15 cellular contexts compared by ENCODE assay signal in genomic region chr13:40987606-40988280, GRCh38. TPM values are rescaled to one million over a fixed set of nuclear protein-coding genes. Genes with fewer than 3 reads are reported as not detected.
DNase-seq lines count a peak whose midpoint lies in the region; ATAC-seq, FAIRE-seq and TF ChIP-seq lines count a peak whose summit lies in the region.
"Had no signal": no experiment of that assay in that cellular context is flagged by ENCODE, and none has a peak within 500 bp of the region (broad histone marks: within the 10 kb centered on the region; RNA-seq: fewer than 3 reads in every experiment).

No MANE protein-coding gene starts in this region.

- no peaks in the 10 kb centered on the region for H3K9me3 ChIP-seq in MM.1S (replicated peaks; ENCODE audit: insufficient read depth, low read length)
- no peaks in the 10 kb centered on the region; the same call in 1 of the 3 replicates for H3K9me3 ChIP-seq in GM12878 (replicated peaks; ENCODE audit: control insufficient read depth, insufficient read depth, low read length)
- H3K9me3 ChIP-seq in smooth muscle cell (replicated peaks; ENCODE audit: low read depth), result no peaks in the 10 kb centered on the region
- H3K9me3 ChIP-seq: left lung, spleen had no signal

- ATAC-seq in activated CD8-positive, alpha-beta memory T cell treated with anti-CD3 and anti-CD28 coated beads, Interleukin-2, amount 10 ng/mL, durations not matched to agents 7 days and 5 days, result no peak
- ATAC-seq in GM12878 (no peak), GM21723 (IDR thresholded peaks at IDR 0.05; ENCODE audit: unreplicated experiment) (no peak), GM19455 (IDR thresholded peaks at IDR 0.05; ENCODE audit: unreplicated experiment) (no peak)
- ATAC-seq: left lung had no signal

- no peaks in the 10 kb centered on the region for H4K20me1 ChIP-seq in MM.1S (ENCODE audit: insufficient read depth, low read length)
- no peaks in the 10 kb centered on the region for H4K20me1 ChIP-seq in GM12878 (ENCODE audit: control insufficient read depth, insufficient read depth)
- peaks cover 51% of the 10 kb centered on the region for H4K20me1 ChIP-seq in smooth muscle cell (ENCODE audit: low read depth)

- H3K4me2 ChIP-seq in MM.1S (ENCODE audit: low read depth, low read length), result peak overlapping the region; percentile 21; the same call in 1 of the 2 replicates
- peak overlapping the region; percentile 55 for H3K4me2 ChIP-seq in GM12878 (ENCODE audit: control insufficient read depth, insufficient read depth)
- no peak overlapping the region for H3K4me2 ChIP-seq in smooth muscle cell

- no peaks in the 10 kb centered on the region for H3K27me3 Mint-ChIP-seq in activated CD8-positive, alpha-beta memory T cell treated with anti-CD3 and anti-CD28 coated beads, Interleukin-2, amount 10 ng/mL, durations not matched to agents 7 days and 5 days

- H3K9me2 ChIP-seq in MM.1S (replicated peaks; ENCODE audit: insufficient read depth, low read length), result no peaks in the 10 kb centered on the region

- no peaks in the 10 kb centered on the region for H3K9me3 Mint-ChIP-seq in activated CD8-positive, alpha-beta memory T cell treated with anti-CD3 and anti-CD28 coated beads, Interleukin-2, amount 10 ng/mL, durations not matched to agents 7 days and 5 days (ENCODE audit: low read depth)

- H3K4me3 ChIP-seq in MM.1S (ENCODE audit: low read length), result no peak overlapping the region
- no peak overlapping the region for H3K4me3 ChIP-seq in GM12878
- H3K4me3 ChIP-seq in smooth muscle cell, result no peak overlapping the region
- H3K4me3 ChIP-seq: left lung, spleen had no signal

- H3K9ac ChIP-seq in MM.1S (ENCODE audit: low read length) (no peak overlapping the region), GM12878 (ENCODE audit: control insufficient read depth, insufficient read depth, low read length) (no peak overlapping the region), smooth muscle cell (ENCODE audit: low read depth) (no peak overlapping the region)

- SMC1A ChIA-PET in GM12878 (lab: Charles Lee; ENCODE audit: uncharacterized antibody, unreplicated experiment), result interaction anchor here (1.1 to 16.0 kb wide), 6 partner anchors 14 to 212 kb away, joined by 3 to 308 read pairs (median 19); partner anchors contain the start of gene ELF1

- CTCF ChIA-PET in activated CD8-positive, alpha-beta memory T cell treated with anti-CD3 and anti-CD28 coated beads, Interleukin-2, amount 10 ng/mL, durations not matched to agents 7 days and 5 days (lab: Charles Lee), result interaction anchor here (0.6 to 2.5 kb wide), 3 partner anchors 13 to 747 kb away, joined by 3 to 10 read pairs (median 4); no protein-coding TSS in a partner anchor
- CTCF ChIA-PET in GM12878 (lab: Yijun Ruan, JAX), result interaction anchor here (0.6 to 13.8 kb wide), 5 partner anchors 9 to 211 kb away, joined by 3 to 160 read pairs (median 3); no protein-coding TSS in a partner anchor

- WGBS in GM12878 (ENCODE audit: insufficient coverage, insufficient replicate concordance, low lambda C conversion rate, missing lambda C conversion rate), result 17% methylated on average over 2 of the region's 2 CpGs
- WGBS in smooth muscle cell (ENCODE audit: low lambda C conversion rate), result 75% methylated on average over 2 of the region's 2 CpGs

- H3K4me1 Mint-ChIP-seq in activated CD8-positive, alpha-beta memory T cell treated with anti-CD3 and anti-CD28 coated beads, Interleukin-2, amount 10 ng/mL, durations not matched to agents 7 days and 5 days, result peaks cover 63% of the 10 kb centered on the region

- TF ChIP-seq EP300 in GM12878 (IDR thresholded peaks at IDR 0.05; ENCODE audit: borderline replicate concordance in 1 of 2, control insufficient read depth in 1 of 2, low read depth in 2 of 2, low read length in 2 of 2), result no peak

- H3K36me3 Mint-ChIP-seq in activated CD8-positive, alpha-beta memory T cell treated with anti-CD3 and anti-CD28 coated beads, Interleukin-2, amount 10 ng/mL, durations not matched to agents 7 days and 5 days, result peaks cover 22% of the 10 kb centered on the region

- peak overlapping the region; percentile 42 for H3K27ac Mint-ChIP-seq in activated CD8-positive, alpha-beta memory T cell treated with anti-CD3 and anti-CD28 coated beads, Interleukin-2, amount 10 ng/mL, durations not matched to agents 7 days and 5 days

- H3K27ac ChIP-seq in MM.1S (ENCODE audit: low read length) (peak overlapping the region; percentile 21; the same call in 1 of the 2 replicates), GM12878 (ENCODE audit: control insufficient read depth, insufficient read depth) (peak overlapping the region; percentile 55; the same call in 1 of the 2 replicates), smooth muscle cell (ENCODE audit: low read depth) (peak overlapping the region; percentile 25)

- no peak for TF ChIP-seq CTCF in MM.1S (IDR thresholded peaks at IDR 0.05; ENCODE audit: low read length)
- TF ChIP-seq CTCF in GM12878 (IDR thresholded peaks at IDR 0.05 in 2 of 3, conservative IDR thresholded peaks at IDR 0.05 in 1 of 3; ENCODE audit: control insufficient read depth in 2 of 3, extremely low read depth in 1 of 3, insufficient read depth in 1 of 3, low read depth in 3 of 3, low read length in 3 of 3), result no peak
- no peak for TF ChIP-seq CTCF in smooth muscle cell (IDR thresholded peaks at IDR 0.05; ENCODE audit: borderline replicate concordance, insufficient read depth, poor library complexity, severe bottlenecking)

- in situ Hi-C loops in GM12878 (cut with MboI), result no loop called here

- TF ChIP-seq POLR2A in GM12878 (IDR thresholded peaks at IDR 0.05; ENCODE audit: low read depth, low read length), result no peak

- intact Hi-C loops in GM12878 (cut with micrococcal nuclease; ENCODE audit: unreplicated experiment), result loop anchor here (10.0 kb wide), 1 partner anchor 1287 kb away; the partner anchor contains the start of gene AKAP11

- TF ChIP-seq RAD21 in GM12878 (IDR thresholded peaks at IDR 0.05; ENCODE audit: insufficient read depth, low read depth, low read length), result no peak

- no TSS peak for BruUV-seq in GM12878 (replicated peaks; lab: Mats Ljungman, UMichigan)

- no peak for DNase-seq in activated CD8-positive, alpha-beta memory T cell treated with anti-CD3 and anti-CD28 coated beads, Interleukin-2, amount 10 ng/mL, durations not matched to agents 7 days and 5 days
- no peak for DNase-seq in activated CD8-positive, alpha-beta memory T cell treated with anti-CD3 and anti-CD28 coated beads, Interleukin-2, amount 50 U/mL, for 48 hours
- DNase-seq in MM.1S (no peak), GM12878 (ENCODE audit: low read depth, low spot score) (no peak), smooth muscle cell (lab: John Stamatoyannopoulos, UW; ENCODE audit: unreplicated experiment) (no peak), NCI-H187 treated with DMSO at 0.1 percent for 48 hours (lab: John Stamatoyannopoulos, UW) (no peak)
- DNase-seq: KG1, nucleus accumbens, OCI-M1, spleen had no signal

- H3K79me2 ChIP-seq in MM.1S (ENCODE audit: low read length) (peaks cover 91% of the 10 kb centered on the region), GM12878 (ENCODE audit: control insufficient read depth, insufficient read depth, low read length) (peaks cover 99% of the 10 kb centered on the region), smooth muscle cell (ENCODE audit: low read depth) (peaks cover 93% of the 10 kb centered on the region)

- H3K36me3 ChIP-seq in MM.1S (replicated peaks; ENCODE audit: insufficient read depth, low read length), result no peaks in the 10 kb centered on the region
- peaks cover 0 to 10% of the 10 kb centered on the region in 2 experiments; a peak in 1 of 4 replicates for H3K36me3 ChIP-seq in GM12878 (ENCODE audit: control insufficient read depth in 2 of 2, insufficient read depth in 2 of 2, low read length in 1 of 2)
- H3K36me3 ChIP-seq in smooth muscle cell (ENCODE audit: low read depth), result no peaks in the 10 kb centered on the region
- H3K36me3 ChIP-seq: left lung, spleen had no signal

- no peak overlapping the region for H3K4me3 Mint-ChIP-seq in activated CD8-positive, alpha-beta memory T cell treated with anti-CD3 and anti-CD28 coated beads, Interleukin-2, amount 10 ng/mL, durations not matched to agents 7 days and 5 days

- H3F3A ChIP-seq in MM.1S (ENCODE audit: insufficient read depth, low read length), result peaks cover 42% of the 10 kb centered on the region
- peaks cover 17% of the 10 kb centered on the region for H3F3A ChIP-seq in smooth muscle cell (ENCODE audit: low read depth)

- FAIRE-seq in GM12878 (lab: Jason Lieb, UNC), result no peak
- FAIRE-seq: endometrium, urothelium cell line had no signal

- POLR2A ChIA-PET in GM12878 (lab: Charles Lee), result no interaction called here

- RAD21 ChIA-PET in GM12878 (lab: Charles Lee; ENCODE audit: unreplicated experiment), result interaction anchor here (1.1 to 4.4 kb wide), 4 partner anchors 15 to 27 kb away, joined by 3 to 39 read pairs (median 20); no protein-coding TSS in a partner anchor

- no peak overlapping the region for H2AFZ ChIP-seq in MM.1S (ENCODE audit: low read length)
- H2AFZ ChIP-seq in GM12878 (ENCODE audit: control insufficient read depth, low read depth, low read length), result no peak overlapping the region
- no peak overlapping the region for H2AFZ ChIP-seq in smooth muscle cell (ENCODE audit: low read depth)

- peaks cover 23% of the 10 kb centered on the region for H3K4me1 ChIP-seq in MM.1S (ENCODE audit: low read length)
- H3K4me1 ChIP-seq in GM12878 (ENCODE audit: control insufficient read depth, insufficient read depth, low read length), result peaks cover 31% of the 10 kb centered on the region
- peaks cover 6% of the 10 kb centered on the region for H3K4me1 ChIP-seq in smooth muscle cell (ENCODE audit: low read depth)

- no peaks in the 10 kb centered on the region for H3K27me3 ChIP-seq in MM.1S (replicated peaks; ENCODE audit: insufficient read depth, low read length)
- no peaks in the 10 kb centered on the region for H3K27me3 ChIP-seq in GM12878 (replicated peaks in 1 of 2; ENCODE audit: control insufficient read depth in 2 of 2, insufficient read depth in 2 of 2, low read length in 1 of 2)
- H3K27me3 ChIP-seq in smooth muscle cell (ENCODE audit: low read depth), result no peaks in the 10 kb centered on the region
- H3K27me3 ChIP-seq: left lung, spleen had no signal

RNA-seq across cellular contexts. Expression of gene ELF1, which starts 31.4 kb away (rescaled TPM):
- total RNA-seq in activated CD8-positive, alpha-beta memory T cell treated with anti-CD3 and anti-CD28 coated beads, Interleukin-2, amount 10 ng/mL, durations not matched to agents 7 days and 5 days, result 100 to 1,000 TPM; 120 to 143 TPM
- total RNA-seq in GM12878 (2013; cell fraction: nucleolus; rRNA removed), result 78.0 and 86.2 TPM in 2 replicates
- total RNA-seq in GM12878 (2014; rRNA removed) (45.7 and 49.2 TPM in 2 replicates), GM12878 (2014; rRNA removed; fragmentation: Illumina TruSeq; extraction: Trizol) (55.1 and 59.4 TPM in 2 replicates), GM12878 (2021) (70.5 and 74.2 TPM in 2 replicates), smooth muscle cell (31.8 and 53.1 TPM in 2 replicates)
- 22.7 TPM for polyA plus RNA-seq in GM12878 (2011; ENCODE audit: low read depth)
- polyA plus RNA-seq in GM12878 (2011; rRNA removed) (83.5 and 97.6 TPM in 2 replicates), GM12878 (2014; fragmentation: Illumina TruSeq; extraction: Trizol) (91.6 and 118 TPM in 2 replicates), GM12878 (2014; fragmentation: Nextera tagmentation; extraction: Ambion mirVana) (10 to 100 TPM; 43.3 to 43.5 TPM), GM12878 (2014; rRNA removed) (46.8 and 47.9 TPM in 2 replicates), GM12878 (2016; fragmentation: Nextera tagmentation; extraction: Ambion mirVana) (10 to 100 TPM; 56.2 to 64.0 TPM), smooth muscle cell (21.2 and 28.7 TPM in 2 replicates)
- 55.7 and 60.5 TPM in 2 replicates for polyA plus RNA-seq in GM12878 (2011; cell fraction: cytosol; rRNA removed)
- 49.6 and 50.3 TPM in 2 replicates for polyA plus RNA-seq in GM12878 (2011; cell fraction: nucleus; rRNA removed)
- polyA plus RNA-seq in GM12878 (2012), result 35.2 and 60.8 TPM in 2 replicates
- 93.0 and 151 TPM in 2 replicates for polyA minus RNA-seq in GM12878 (2011; rRNA and poly(A)+ RNA removed)
- polyA minus RNA-seq in GM12878 (2011; cell fraction: cytosol; rRNA and poly(A)+ RNA removed), result 33.3 and 41.4 TPM in 2 replicates
- polyA minus RNA-seq in GM12878 (2011; cell fraction: nucleus; rRNA and poly(A)+ RNA removed), result 49.9 and 69.4 TPM in 2 replicates
